In the genomic region with DNA sequence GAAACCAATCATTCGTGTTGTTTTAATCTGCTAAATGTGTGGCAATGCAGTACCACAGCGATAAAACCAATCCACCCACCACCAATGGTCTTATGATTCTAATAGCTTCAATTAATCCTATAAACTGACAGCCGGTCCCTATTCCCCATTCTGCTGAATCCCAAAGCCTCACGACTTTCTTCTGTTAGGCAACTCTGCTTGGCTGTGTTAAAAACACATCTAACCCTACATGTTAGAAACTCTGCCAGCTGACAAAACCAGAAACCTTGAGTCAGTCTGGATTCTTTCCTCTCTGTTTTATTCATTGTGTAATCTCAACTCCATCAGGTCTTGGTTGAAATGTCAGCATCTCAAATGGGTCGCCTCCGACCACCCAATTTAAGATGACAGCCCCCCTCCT, we compare ENCODE assay signal across 18 cellular contexts.
DNase-seq lines count a peak whose midpoint lies in the region; ATAC-seq and TF ChIP-seq lines count a peak whose summit lies in the region.
"Had no signal": no experiment of that assay in that cellular context is flagged by ENCODE, and none has a peak within 500 bp of the region (broad histone marks: within the 10 kb centered on the region; RNA-seq: fewer than 3 reads in every experiment).

No MANE protein-coding gene starts in this region.

- peak; percentile 35 for DNase-seq in AG20443 (ENCODE audit: low spot score)
- peak; percentile 68 for DNase-seq in NCI-H82 treated with DMSO at 0.1 percent for 48 hours (lab: John Stamatoyannopoulos, UW; ENCODE audit: unreplicated experiment)
- peak; percentile 35 for DNase-seq in fibroblast of pulmonary artery (ENCODE audit: low read depth)
- DNase-seq in skeletal muscle cell (ENCODE audit: low read depth), result peak; percentile 20
- no peak for DNase-seq in Kasumi-1 (lab: John Stamatoyannopoulos, UW)
- DNase-seq: AML-193, KBM-7, NCI-H1092 treated with DMSO at 0.1 percent for 48 hours, NCI-H1436 treated with DMSO at 0.1 percent for 48 hours, NCI-H1930, NCI-H510A treated with DMSO at 0.1 percent for 48 hours, NCI-H774, Peyer's patch had no signal

- TF ChIP-seq CTCF in fibroblast of pulmonary artery (IDR thresholded peaks at IDR 0.05; ENCODE audit: low read length, missing control alignments), result no peak

- ATAC-seq in HG02763 (IDR thresholded peaks at IDR 0.05; ENCODE audit: unreplicated experiment) (no peak), GM19328 (IDR thresholded peaks at IDR 0.05; ENCODE audit: unreplicated experiment) (no peak)
- ATAC-seq: HepG2, SK-N-SH treated with all-trans-retinoic acid at 6 μM for 48 hours had no signal

- H3K4me3 ChIP-seq in fibroblast of pulmonary artery (replicated peaks; ENCODE audit: low read depth, low read length) (no peak overlapping the region), skeletal muscle cell (ENCODE audit: low read depth, low read length) (no peak overlapping the region)
- H3K4me3 ChIP-seq: HAP-1, Peyer's patch had no signal

Comparison
In these comparisons a context has a peak if more than half of its experiments do, and no peak if none do; other contexts are left out.
1. DNase-seq: peak in AG20443 (single experiment), NCI-H82 treated with DMSO at 0.1 percent for 48 hours (single experiment), fibroblast of pulmonary artery (single experiment) and skeletal muscle cell (single experiment); none in Kasumi-1 (0 of 2).